In the genomic region with DNA sequence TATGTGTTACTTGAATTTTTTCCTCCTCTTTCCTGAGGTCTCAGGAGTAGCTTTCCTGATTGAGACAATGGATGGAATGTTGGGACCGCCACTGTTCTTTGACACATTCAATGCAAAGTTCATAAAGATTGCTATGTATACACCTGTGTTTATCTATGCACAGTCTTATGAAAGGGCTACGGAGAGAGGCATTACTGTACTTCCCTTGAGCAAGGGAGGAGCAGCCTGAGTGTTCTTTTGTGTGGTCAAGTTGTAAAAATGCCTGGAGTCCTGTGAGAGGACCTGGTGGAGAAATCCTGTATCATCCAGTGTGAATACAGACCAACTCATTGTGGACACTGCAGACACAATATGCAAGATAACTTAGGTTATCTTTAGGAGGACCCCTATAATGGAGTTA, we compare ENCODE assay signal across 1 cellular context.
TF ChIP-seq lines count a peak whose summit lies in the region.

No MANE protein-coding gene starts in this region.

TF ChIP-seq in HCT116, 20 proteins besides CTCF, POLR2A, EP300 and RAD21 (continued from another document):
- TF ChIP-seq, protein P1, sequence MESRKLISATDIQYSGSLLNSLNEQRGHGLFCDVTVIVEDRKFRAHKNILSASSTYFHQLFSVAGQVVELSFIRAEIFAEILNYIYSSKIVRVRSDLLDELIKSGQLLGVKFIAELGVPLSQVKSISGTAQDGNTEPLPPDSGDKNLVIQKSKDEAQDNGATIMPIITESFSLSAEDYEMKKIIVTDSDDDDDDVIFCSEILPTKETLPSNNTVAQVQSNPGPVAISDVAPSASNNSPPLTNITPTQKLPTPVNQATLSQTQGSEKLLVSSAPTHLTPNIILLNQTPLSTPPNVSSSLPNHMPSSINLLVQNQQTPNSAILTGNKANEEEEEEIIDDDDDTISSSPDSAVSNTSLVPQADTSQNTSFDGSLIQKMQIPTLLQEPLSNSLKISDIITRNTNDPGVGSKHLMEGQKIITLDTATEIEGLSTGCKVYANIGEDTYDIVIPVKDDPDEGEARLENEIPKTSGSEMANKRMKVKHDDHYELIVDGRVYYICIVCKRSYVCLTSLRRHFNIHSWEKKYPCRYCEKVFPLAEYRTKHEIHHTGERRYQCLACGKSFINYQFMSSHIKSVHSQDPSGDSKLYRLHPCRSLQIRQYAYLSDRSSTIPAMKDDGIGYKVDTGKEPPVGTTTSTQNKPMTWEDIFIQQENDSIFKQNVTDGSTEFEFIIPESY (IDR thresholded peaks at IDR 0.05; ENCODE audit: extremely low read depth, insufficient replicate concordance, low read length), result no peak
- TF ChIP-seq CEBPB (IDR thresholded peaks at IDR 0.05; ENCODE audit: low read depth) (no peak), TCF7L2 (IDR thresholded peaks at IDR 0.05; ENCODE audit: borderline replicate concordance, extremely low read depth, insufficient read depth, insufficient read length) (no peak), JUND (IDR thresholded peaks at IDR 0.05) (no peak)
- TF ChIP-seq, protein P2, sequence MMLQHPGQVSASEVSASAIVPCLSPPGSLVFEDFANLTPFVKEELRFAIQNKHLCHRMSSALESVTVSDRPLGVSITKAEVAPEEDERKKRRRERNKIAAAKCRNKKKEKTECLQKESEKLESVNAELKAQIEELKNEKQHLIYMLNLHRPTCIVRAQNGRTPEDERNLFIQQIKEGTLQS (IDR thresholded peaks at IDR 0.05), result no peak
